In the genomic region with DNA sequence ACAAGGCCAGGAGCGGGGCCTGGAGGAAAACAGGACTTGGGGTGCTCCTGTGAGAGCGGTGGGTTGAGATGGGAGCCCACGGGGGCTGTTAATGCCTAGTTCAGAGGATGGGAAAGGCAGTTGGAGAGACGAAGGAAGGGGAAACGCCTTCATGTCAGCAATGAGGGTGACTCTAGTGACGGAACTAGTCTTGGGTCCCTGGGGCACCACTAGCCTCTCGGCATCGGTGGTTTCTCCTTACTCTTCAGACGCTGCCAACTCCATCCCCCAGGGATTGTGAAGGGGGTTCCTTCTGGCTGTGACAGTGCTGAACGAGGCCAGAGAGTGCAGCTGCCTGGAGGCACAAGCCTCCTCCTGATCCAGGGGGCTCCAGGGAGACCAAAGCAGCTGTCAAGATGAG, we compare ENCODE assay signal across 6 cellular contexts. TPM values are rescaled to one million over a fixed set of nuclear protein-coding genes. Genes with fewer than 3 reads are reported as not detected.
DNase-seq lines count a peak whose midpoint lies in the region; ATAC-seq lines count a peak whose summit lies in the region.

No MANE protein-coding gene starts in this region.

- no peaks in the 10 kb centered on the region for H3K27me3 ChIP-seq in naive thymus-derived CD4-positive, alpha-beta T cell (ENCODE audit: control insufficient read depth in 2 of 2, insufficient read depth in 2 of 2, low read length in 2 of 2)

- no peaks in the 10 kb centered on the region for H3K9me3 ChIP-seq in naive thymus-derived CD4-positive, alpha-beta T cell (ENCODE audit: control insufficient read depth in 2 of 3, low read length in 3 of 3)

- CTCF ChIA-PET in naive thymus-derived CD4-positive, alpha-beta T cell (lab: Charles Lee): interaction anchor here (0.9 to 1.7 kb wide), 5 partner anchors 9 to 73 kb away, joined by 3 to 6 read pairs (median 5); a partner anchor contains a TSS

- intact Hi-C loops in naive thymus-derived CD4-positive, alpha-beta T cell (cut with micrococcal nuclease): loop anchor here in 1 of 2 donors (5.0 kb wide), 2 partner anchors 44 to 124 kb away; a partner anchor contains a TSS

- in situ Hi-C loops in G401 (cut with HindIII; ENCODE audit: low sequenced_read_pairs): no loop called here

- H3K27ac ChIP-seq in naive thymus-derived CD4-positive, alpha-beta T cell (ENCODE audit: low read depth, low read length): peak overlapping the region; percentile 99

- peaks cover 10 to 23% of the 10 kb centered on the region in 2 donors for H3K4me1 ChIP-seq in naive thymus-derived CD4-positive, alpha-beta T cell (ENCODE audit: control insufficient read depth in 2 of 2, insufficient read depth in 2 of 2, low read length in 2 of 2)

- H3K4me3 ChIP-seq in naive thymus-derived CD4-positive, alpha-beta T cell (ENCODE audit: low read length): peak overlapping the region; percentile 91

- peak; percentile 10 for ATAC-seq in GM18511 (IDR thresholded peaks at IDR 0.05; ENCODE audit: unreplicated experiment)
- ATAC-seq in naive thymus-derived CD4-positive, alpha-beta T cell: no peak

- DNase-seq in astrocyte of the hippocampus (ENCODE audit: low read depth, low spot score) (peak; percentile 21), G401 (ENCODE audit: low spot score) (no peak), SK-N-DZ (ENCODE audit: low spot score) (no peak)
- DNase-seq in naive thymus-derived CD4-positive, alpha-beta T cell: no peak
- no peak for DNase-seq in activated effector memory CD4-positive, alpha-beta T cell treated with anti-CD3 and anti-CD28 coated beads, Interleukin-2, amount 50 U/mL, for 16 hours

- peaks cover 0 to 16% (median 0%) of the 10 kb centered on the region in 3 experiments for H3K36me3 ChIP-seq in naive thymus-derived CD4-positive, alpha-beta T cell (ENCODE audit: control insufficient read depth in 2 of 3, insufficient read depth in 3 of 3, low read length in 3 of 3)

- peaks cover 29 to 47% (median 45%) of the 10 kb centered on the region in 7 donors for H3K4me1 Mint-ChIP-seq in naive thymus-derived CD4-positive, alpha-beta T cell

- H3K9me3 Mint-ChIP-seq in naive thymus-derived CD4-positive, alpha-beta T cell: no peaks in the 10 kb centered on the region

- H3K27ac Mint-ChIP-seq in naive thymus-derived CD4-positive, alpha-beta T cell: peak overlapping the region; percentile 87 to 95 (median 93)

- POLR2A ChIA-PET in naive thymus-derived CD4-positive, alpha-beta T cell (lab: Charles Lee): interaction anchor here (0.5 to 4.0 kb wide), 11 partner anchors 9 to 88 kb away, joined by 3 to 50 read pairs (median 6); a partner anchor contains a TSS

- H3K4me3 Mint-ChIP-seq in naive thymus-derived CD4-positive, alpha-beta T cell: peak overlapping the region; percentile 86 to 94 (median 91)

- H3K27me3 Mint-ChIP-seq in naive thymus-derived CD4-positive, alpha-beta T cell: no peaks in the 10 kb centered on the region

- peaks cover 0 to 11% (median 0%) of the 10 kb centered on the region in 5 donors for H3K36me3 Mint-ChIP-seq in naive thymus-derived CD4-positive, alpha-beta T cell

RNA-seq across cellular contexts. Expression of a gene that starts 0.7 kb away (rescaled TPM):
- 10 to 100 TPM; 55.2 to 90.0 (median 64.1) TPM for total RNA-seq in naive thymus-derived CD4-positive, alpha-beta T cell
- polyA plus RNA-seq in naive thymus-derived CD4-positive, alpha-beta T cell: 10 to 100 TPM in 1 of 2 donors, 1 to 10 TPM in 1; 9.7 to 20.5 TPM
- 6.9 and 16.9 TPM in 2 replicates for total RNA-seq in G401 (2014; rRNA removed; shearing (Covaris generic))
- 5.7 and 6.0 TPM in 2 replicates for polyA plus RNA-seq in SK-N-DZ (2014; cell fraction: cytosol; rRNA removed)
- polyA plus RNA-seq in SK-N-DZ (2014; cell fraction: nucleus; rRNA removed): 16.1 and 20.2 TPM in 2 replicates

RNA-seq across cellular contexts. Expression of a gene that starts 9.2 kb away (rescaled TPM):
- under 1 TPM in 4 of 5 experiments, not detected in 1; 0.38 to 0.42 (median 0.41) TPM for total RNA-seq in naive thymus-derived CD4-positive, alpha-beta T cell
- not detected for polyA plus RNA-seq in naive thymus-derived CD4-positive, alpha-beta T cell
- 0.14 TPM in 1 of 2 replicates, not detected in the other for total RNA-seq in G401 (2014; rRNA removed; shearing (Covaris generic))
- not detected in 2 replicates for polyA plus RNA-seq in SK-N-DZ (2014; cell fraction: cytosol; rRNA removed)
- polyA plus RNA-seq in SK-N-DZ (2014; cell fraction: nucleus; rRNA removed): not detected in 2 replicates

RNA-seq across cellular contexts. Expression of a gene that starts 9.6 kb away (rescaled TPM):
- total RNA-seq in naive thymus-derived CD4-positive, alpha-beta T cell: 10 to 100 TPM; 11.5 to 46.5 (median 21.0) TPM
- 1 to 10 TPM; 3.0 to 3.4 TPM for polyA plus RNA-seq in naive thymus-derived CD4-positive, alpha-beta T cell
- total RNA-seq in G401 (2014; rRNA removed; shearing (Covaris generic)): 75.6 and 95.9 TPM in 2 replicates
- polyA plus RNA-seq in SK-N-DZ (2014; cell fraction: cytosol; rRNA removed): 8.9 and 11.7 TPM in 2 replicates
- polyA plus RNA-seq in SK-N-DZ (2014; cell fraction: nucleus; rRNA removed): 6.5 and 7.2 TPM in 2 replicates

RNA-seq across cellular contexts. Expression of a gene that starts 20.6 kb away (rescaled TPM):
- total RNA-seq in naive thymus-derived CD4-positive, alpha-beta T cell: 10 to 100 TPM; 41.6 to 59.6 (median 42.6) TPM
- polyA plus RNA-seq in naive thymus-derived CD4-positive, alpha-beta T cell: 100 to 1,000 TPM in 1 of 2 donors, 10 to 100 TPM in 1; 96.9 to 119 TPM
- 32.3 and 59.7 TPM in 2 replicates for total RNA-seq in G401 (2014; rRNA removed; shearing (Covaris generic))
- polyA plus RNA-seq in SK-N-DZ (2014; cell fraction: cytosol; rRNA removed): 60.0 and 66.1 TPM in 2 replicates
- 51.2 and 51.5 TPM in 2 replicates for polyA plus RNA-seq in SK-N-DZ (2014; cell fraction: nucleus; rRNA removed)

RNA-seq across cellular contexts. Expression of a gene that starts 37.2 kb away (rescaled TPM):
- total RNA-seq in naive thymus-derived CD4-positive, alpha-beta T cell: 10 to 100 TPM; 21.5 to 56.3 (median 31.8) TPM
- 1 to 10 TPM in 1 of 2 donors, under 1 TPM in 1; 0.87 to 1.8 TPM for polyA plus RNA-seq in naive thymus-derived CD4-positive, alpha-beta T cell
- 52.8 and 75.4 TPM in 2 replicates for total RNA-seq in G401 (2014; rRNA removed; shearing (Covaris generic))
- polyA plus RNA-seq in SK-N-DZ (2014; cell fraction: cytosol; rRNA removed): 91.6 and 92.7 TPM in 2 replicates
- 116 and 223 TPM in 2 replicates for polyA plus RNA-seq in SK-N-DZ (2014; cell fraction: nucleus; rRNA removed)
